ENCODE assay signal across 1 cellular context in the genomic region with DNA sequence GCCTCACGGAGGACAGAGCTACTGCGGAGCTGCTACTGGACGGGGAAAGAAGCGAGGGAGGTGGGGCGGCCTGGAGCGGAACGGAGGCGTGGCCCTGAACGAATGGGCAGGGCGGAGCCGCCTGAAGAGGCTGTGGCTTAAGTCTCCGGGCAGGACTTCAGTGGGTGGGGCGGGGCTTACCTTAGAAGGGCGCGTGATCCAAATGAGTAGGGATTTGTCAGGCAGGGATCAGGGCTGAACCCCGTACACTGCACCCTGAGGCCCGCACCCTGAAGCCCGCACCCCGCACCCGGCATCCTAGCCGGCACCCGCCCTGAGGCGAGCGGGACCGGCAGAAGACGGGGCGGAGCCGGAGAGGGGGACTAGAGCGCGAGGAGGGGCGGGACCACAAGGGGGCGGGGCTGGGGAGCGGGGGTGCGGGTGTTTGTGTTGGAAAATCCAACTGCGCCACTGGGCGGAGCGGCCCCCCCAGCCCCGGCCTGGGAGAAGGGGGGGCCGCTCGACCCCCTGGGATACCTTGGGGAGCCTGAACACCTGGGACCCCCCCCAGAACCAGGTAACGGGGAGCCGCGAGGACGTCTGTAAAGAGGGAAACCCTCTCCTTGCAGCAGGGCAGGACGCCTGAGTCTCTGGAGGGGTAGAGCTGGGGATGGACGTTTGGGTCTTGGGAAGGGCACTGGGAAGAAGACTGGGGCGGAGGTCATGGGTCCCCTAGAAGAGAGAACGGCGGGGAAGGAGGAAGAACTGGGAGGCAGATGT.
TF ChIP-seq lines count a peak whose summit lies in the region.

A gene with protein sequence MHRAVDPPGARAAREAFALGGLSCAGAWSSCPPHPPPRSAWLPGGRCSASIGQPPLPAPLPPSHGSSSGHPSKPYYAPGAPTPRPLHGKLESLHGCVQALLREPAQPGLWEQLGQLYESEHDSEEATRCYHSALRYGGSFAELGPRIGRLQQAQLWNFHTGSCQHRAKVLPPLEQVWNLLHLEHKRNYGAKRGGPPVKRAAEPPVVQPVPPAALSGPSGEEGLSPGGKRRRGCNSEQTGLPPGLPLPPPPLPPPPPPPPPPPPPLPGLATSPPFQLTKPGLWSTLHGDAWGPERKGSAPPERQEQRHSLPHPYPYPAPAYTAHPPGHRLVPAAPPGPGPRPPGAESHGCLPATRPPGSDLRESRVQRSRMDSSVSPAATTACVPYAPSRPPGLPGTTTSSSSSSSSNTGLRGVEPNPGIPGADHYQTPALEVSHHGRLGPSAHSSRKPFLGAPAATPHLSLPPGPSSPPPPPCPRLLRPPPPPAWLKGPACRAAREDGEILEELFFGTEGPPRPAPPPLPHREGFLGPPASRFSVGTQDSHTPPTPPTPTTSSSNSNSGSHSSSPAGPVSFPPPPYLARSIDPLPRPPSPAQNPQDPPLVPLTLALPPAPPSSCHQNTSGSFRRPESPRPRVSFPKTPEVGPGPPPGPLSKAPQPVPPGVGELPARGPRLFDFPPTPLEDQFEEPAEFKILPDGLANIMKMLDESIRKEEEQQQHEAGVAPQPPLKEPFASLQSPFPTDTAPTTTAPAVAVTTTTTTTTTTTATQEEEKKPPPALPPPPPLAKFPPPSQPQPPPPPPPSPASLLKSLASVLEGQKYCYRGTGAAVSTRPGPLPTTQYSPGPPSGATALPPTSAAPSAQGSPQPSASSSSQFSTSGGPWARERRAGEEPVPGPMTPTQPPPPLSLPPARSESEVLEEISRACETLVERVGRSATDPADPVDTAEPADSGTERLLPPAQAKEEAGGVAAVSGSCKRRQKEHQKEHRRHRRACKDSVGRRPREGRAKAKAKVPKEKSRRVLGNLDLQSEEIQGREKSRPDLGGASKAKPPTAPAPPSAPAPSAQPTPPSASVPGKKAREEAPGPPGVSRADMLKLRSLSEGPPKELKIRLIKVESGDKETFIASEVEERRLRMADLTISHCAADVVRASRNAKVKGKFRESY (N-terminal part only) (plus strand): TSS at position 423 of the 759 bp plus-strand sequence. CDS start 11,338 bp downstream, outside the sequence.

TF ChIP-seq in GM23338, 12 proteins besides CTCF, POLR2A, EP300 and RAD21 (continued from another document):
- TF ChIP-seq, protein P1, sequence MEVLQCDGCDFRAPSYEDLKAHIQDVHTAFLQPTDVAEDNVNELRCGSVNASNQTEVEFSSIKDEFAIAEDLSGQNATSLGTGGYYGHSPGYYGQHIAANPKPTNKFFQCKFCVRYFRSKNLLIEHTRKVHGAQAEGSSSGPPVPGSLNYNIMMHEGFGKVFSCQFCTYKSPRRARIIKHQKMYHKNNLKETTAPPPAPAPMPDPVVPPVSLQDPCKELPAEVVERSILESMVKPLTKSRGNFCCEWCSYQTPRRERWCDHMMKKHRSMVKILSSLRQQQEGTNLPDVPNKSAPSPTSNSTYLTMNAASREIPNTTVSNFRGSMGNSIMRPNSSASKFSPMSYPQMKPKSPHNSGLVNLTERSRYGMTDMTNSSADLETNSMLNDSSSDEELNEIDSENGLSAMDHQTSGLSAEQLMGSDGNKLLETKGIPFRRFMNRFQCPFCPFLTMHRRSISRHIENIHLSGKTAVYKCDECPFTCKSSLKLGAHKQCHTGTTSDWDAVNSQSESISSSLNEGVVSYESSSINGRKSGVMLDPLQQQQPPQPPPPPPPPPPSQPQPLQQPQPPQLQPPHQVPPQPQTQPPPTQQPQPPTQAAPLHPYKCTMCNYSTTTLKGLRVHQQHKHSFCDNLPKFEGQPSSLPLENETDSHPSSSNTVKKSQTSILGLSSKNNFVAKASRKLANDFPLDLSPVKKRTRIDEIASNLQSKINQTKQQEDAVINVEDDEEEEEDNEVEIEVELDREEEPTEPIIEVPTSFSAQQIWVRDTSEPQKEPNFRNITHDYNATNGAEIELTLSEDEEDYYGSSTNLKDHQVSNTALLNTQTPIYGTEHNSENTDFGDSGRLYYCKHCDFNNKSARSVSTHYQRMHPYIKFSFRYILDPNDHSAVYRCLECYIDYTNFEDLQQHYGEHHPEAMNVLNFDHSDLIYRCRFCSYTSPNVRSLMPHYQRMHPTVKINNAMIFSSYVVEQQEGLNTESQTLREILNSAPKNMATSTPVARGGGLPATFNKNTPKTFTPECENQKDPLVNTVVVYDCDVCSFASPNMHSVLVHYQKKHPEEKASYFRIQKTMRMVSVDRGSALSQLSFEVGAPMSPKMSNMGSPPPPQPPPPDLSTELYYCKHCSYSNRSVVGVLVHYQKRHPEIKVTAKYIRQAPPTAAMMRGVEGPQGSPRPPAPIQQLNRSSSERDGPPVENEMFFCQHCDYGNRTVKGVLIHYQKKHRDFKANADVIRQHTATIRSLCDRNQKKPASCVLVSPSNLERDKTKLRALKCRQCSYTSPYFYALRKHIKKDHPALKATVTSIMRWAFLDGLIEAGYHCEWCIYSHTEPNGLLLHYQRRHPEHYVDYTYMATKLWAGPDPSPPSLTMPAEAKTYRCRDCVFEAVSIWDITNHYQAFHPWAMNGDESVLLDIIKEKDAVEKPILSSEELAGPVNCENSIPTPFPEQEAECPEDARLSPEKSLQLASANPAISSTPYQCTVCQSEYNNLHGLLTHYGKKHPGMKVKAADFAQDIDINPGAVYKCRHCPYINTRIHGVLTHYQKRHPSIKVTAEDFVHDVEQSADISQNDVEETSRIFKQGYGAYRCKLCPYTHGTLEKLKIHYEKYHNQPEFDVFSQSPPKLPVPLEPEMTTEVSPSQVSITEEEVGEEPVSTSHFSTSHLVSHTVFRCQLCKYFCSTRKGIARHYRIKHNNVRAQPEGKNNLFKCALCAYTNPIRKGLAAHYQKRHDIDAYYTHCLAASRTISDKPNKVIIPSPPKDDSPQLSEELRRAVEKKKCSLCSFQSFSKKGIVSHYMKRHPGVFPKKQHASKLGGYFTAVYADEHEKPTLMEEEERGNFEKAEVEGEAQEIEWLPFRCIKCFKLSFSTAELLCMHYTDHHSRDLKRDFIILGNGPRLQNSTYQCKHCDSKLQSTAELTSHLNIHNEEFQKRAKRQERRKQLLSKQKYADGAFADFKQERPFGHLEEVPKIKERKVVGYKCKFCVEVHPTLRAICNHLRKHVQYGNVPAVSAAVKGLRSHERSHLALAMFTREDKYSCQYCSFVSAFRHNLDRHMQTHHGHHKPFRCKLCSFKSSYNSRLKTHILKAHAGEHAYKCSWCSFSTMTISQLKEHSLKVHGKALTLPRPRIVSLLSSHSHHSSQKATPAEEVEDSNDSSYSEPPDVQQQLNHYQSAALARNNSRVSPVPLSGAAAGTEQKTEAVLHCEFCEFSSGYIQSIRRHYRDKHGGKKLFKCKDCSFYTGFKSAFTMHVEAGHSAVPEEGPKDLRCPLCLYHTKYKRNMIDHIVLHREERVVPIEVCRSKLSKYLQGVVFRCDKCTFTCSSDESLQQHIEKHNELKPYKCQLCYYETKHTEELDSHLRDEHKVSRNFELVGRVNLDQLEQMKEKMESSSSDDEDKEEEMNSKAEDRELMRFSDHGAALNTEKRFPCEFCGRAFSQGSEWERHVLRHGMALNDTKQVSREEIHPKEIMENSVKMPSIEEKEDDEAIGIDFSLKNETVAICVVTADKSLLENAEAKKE (CRISPR knock-in tag; IDR thresholded peaks at IDR 0.05): no peak
- TF ChIP-seq EZH2phosphoT487 (IDR thresholded peaks at IDR 0.05; ENCODE audit: unreplicated experiment): no peak
- TF ChIP-seq ZNF114 (CRISPR knock-in tag; IDR thresholded peaks at IDR 0.05): no peak
- TF ChIP-seq POLR2AphosphoS5 (IDR thresholded peaks at IDR 0.05; ENCODE audit: low read depth): no peak
- TF ChIP-seq CREB1 (CRISPR knock-in tag; IDR thresholded peaks at IDR 0.05; ENCODE audit: low read depth): no peak
- no peak for TF ChIP-seq ZNF331 (CRISPR knock-in tag; IDR thresholded peaks at IDR 0.05; ENCODE audit: low read depth)
- no peak for TF ChIP-seq JUNB (IDR thresholded peaks at IDR 0.05; ENCODE audit: unreplicated experiment)
